12 cellular contexts compared by ENCODE assay signal in the genomic region with DNA sequence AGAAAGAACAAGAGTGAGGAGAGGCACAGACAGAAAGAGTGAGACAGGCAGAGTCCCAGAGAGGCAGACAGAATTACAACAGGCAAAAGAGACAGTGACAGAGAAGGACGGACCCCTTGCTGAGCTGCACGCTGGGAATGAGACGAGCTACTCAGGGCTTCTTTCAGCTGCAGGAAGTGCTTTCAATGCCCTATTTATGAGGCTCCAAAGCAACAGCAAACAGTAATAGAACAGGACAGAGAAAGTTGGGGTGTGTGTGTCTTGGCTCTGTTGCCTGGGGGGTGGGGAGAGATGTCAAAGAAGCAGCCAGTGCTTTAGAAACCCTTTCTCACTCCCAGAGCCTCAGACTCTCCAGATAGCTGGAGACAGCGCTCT. TPM values are rescaled to one million over a fixed set of nuclear protein-coding genes. Genes with fewer than 3 reads are reported as not detected.
A peak's percentile ranks its signal among the peaks of the same experiment; 100 is the strongest.
DNase-seq lines count a peak whose midpoint lies in the region; ATAC-seq and TF ChIP-seq lines count a peak whose summit lies in the region.
"Had no signal": no experiment of that assay in that cellular context is flagged by ENCODE, and none has a peak within 500 bp of the region (broad histone marks: within the 10 kb centered on the region; RNA-seq: fewer than 3 reads in every experiment).

No MANE protein-coding gene starts in this region.

- TF ChIP-seq EP300 in esophagus muscularis mucosa (IDR thresholded peaks at IDR 0.05): no peak

- ATAC-seq in mucosa of descending colon (peak; percentile 63), GM18873 (IDR thresholded peaks at IDR 0.05; ENCODE audit: low FRiP score, unreplicated experiment) (no peak), GM19328 (IDR thresholded peaks at IDR 0.05; ENCODE audit: unreplicated experiment) (no peak)
- ATAC-seq: GM12878 had no signal

- DNase-seq in A172 (ENCODE audit: low spot score) (peak; percentile 37), NCI-H2107 treated with DMSO at 0.1 percent for 48 hours (lab: John Stamatoyannopoulos, UW; ENCODE audit: unreplicated experiment) (peak; percentile 29), esophagus muscularis mucosa (ENCODE audit: extremely low spot score) (no peak), mucosa of descending colon (no peak), GM10266 (ENCODE audit: extremely low spot score) (no peak), mucosa of gallbladder (ENCODE audit: low spot score) (no peak)
- DNase-seq: NCI-H2171 treated with DMSO at 0.1 percent for 48 hours, T-helper 1 cell had no signal

- peak overlapping the region; percentile 62 to 78 (median 66) for H3K27ac ChIP-seq in esophagus muscularis mucosa (replicated peaks in 1 of 4)

- 73% methylated on average over 4 of the region's 4 CpGs for WGBS in esophagus muscularis mucosa

- no peak for TF ChIP-seq CTCF in esophagus muscularis mucosa (IDR thresholded peaks at IDR 0.05)
- TF ChIP-seq CTCF in mucosa of descending colon (IDR thresholded peaks at IDR 0.05): no peak
- TF ChIP-seq CTCF in GM10266 (IDR thresholded peaks at IDR 0.05; ENCODE audit: control insufficient read depth, insufficient read depth, low read depth, missing control alignments): no peak

- H3K4me1 ChIP-seq in esophagus muscularis mucosa: peaks cover 15 to 24% (median 21%) of the 10 kb centered on the region in 4 donors
- peaks cover 9% of the 10 kb centered on the region for H3K4me1 ChIP-seq in mucosa of descending colon (ENCODE audit: low read depth)

- no peak for TF ChIP-seq POLR2A in esophagus muscularis mucosa (IDR thresholded peaks at IDR 0.05; ENCODE audit: low read depth)

- peaks cover 0 to 11% (median 2%) of the 10 kb centered on the region in 4 donors for H3K27me3 ChIP-seq in esophagus muscularis mucosa

- H3K36me3 ChIP-seq in esophagus muscularis mucosa: peaks cover 0 to 29% (median 3%) of the 10 kb centered on the region in 4 donors
- no peaks in the 10 kb centered on the region for H3K36me3 ChIP-seq in mucosa of descending colon (ENCODE audit: low read depth)

- H3K4me3 ChIP-seq in esophagus muscularis mucosa: peak overlapping the region; percentile 52 to 68 (median 54)
- no peak overlapping the region for H3K4me3 ChIP-seq in mucosa of descending colon
- H3K4me3 ChIP-seq: GM12878 had no signal

- intact Hi-C loops in esophagus muscularis mucosa (cut with DNase I): no loop called here
- intact Hi-C loops in mucosa of descending colon (cut with DNase I, micrococcal nuclease): no loop called here

- H3K9me3 ChIP-seq in esophagus muscularis mucosa: no peaks in the 10 kb centered on the region
- H3K9me3 ChIP-seq in mucosa of descending colon: no peaks in the 10 kb centered on the region

RNA-seq across cellular contexts. Expression of a gene that starts 0.5 kb away (rescaled TPM):
- 6.1 and 8.6 TPM in 2 replicates for total RNA-seq in A172 (2014; rRNA removed; shearing (Covaris generic))
- total RNA-seq in esophagus muscularis mucosa: 10 to 100 TPM; 24.1 to 48.0 (median 30.5) TPM
- total RNA-seq in mucosa of descending colon: 1 to 10 TPM; 1.2 to 8.7 (median 3.6) TPM
- 3.7 TPM for total RNA-seq in mucosa of gallbladder
- total RNA-seq: activated T-helper 1 cell treated with anti-CD3 and anti-CD28 coated beads, Interleukin-12 subunit alpha, Interleukin-12 subunit beta, Interleukin-2, Interleukin-4 antibody, amounts not matched to agents 30 ng/mL and 10 ng/mL and 1 ng/mL, durations not matched to agents 14 hours and 24 hours and 36 hours; GM12878 had no signal

Comparison
In these comparisons a context has a peak if more than half of its experiments do, and no peak if none do; other contexts are left out.
1. DNase-seq: peak in A172 (single experiment) and NCI-H2107 treated with DMSO at 0.1 percent for 48 hours (single experiment); none in esophagus muscularis mucosa (single experiment), mucosa of descending colon (0 of 3), GM10266 (single experiment) and mucosa of gallbladder (single experiment).